ENCODE assay signal across 24 cellular contexts in the genomic region with DNA sequence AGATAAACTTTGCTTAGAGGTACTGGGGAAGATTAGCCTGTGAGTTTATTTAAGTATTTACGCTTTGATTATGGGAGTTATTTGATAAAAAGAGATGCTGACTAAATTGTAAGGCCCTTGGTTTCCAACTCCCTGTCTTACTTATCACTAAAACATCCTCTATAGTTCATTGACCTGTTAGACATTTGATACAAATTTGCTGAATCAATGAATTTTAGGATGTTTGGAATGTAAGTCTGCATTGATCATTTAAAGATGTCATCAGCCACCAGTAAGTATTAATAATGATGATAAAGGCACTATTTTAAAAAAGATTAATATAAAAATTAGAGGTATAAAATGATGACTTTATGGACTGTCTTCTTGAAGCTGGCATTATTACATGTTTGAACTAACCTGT.
DNase-seq lines count a peak whose midpoint lies in the region; ATAC-seq, FAIRE-seq and TF ChIP-seq lines count a peak whose summit lies in the region.
"Had no signal": no experiment of that assay in that cellular context is flagged by ENCODE, and none has a peak within 500 bp of the region (broad histone marks: within the 10 kb centered on the region; RNA-seq: fewer than 3 reads in every experiment).

No MANE protein-coding gene starts in this region.

- H3K27me3 ChIP-seq in GM23338 (ENCODE audit: insufficient read depth), result no peaks in the 10 kb centered on the region
- no peaks in the 10 kb centered on the region for H3K27me3 ChIP-seq in K562 (ENCODE audit: control insufficient read depth in 2 of 2, insufficient read depth in 2 of 2, low read length in 2 of 2)
- H3K27me3 ChIP-seq: BLaER1 treated with 17β-estradiol and CSF1 and Interleukin-3, amounts not matched to agents 10 nM and 100 nM had no signal

- H3K27ac ChIP-seq in A549, result no peak overlapping the region
- H3K27ac ChIP-seq in GM23338 (ENCODE audit: low read depth), result no peak overlapping the region
- H3K27ac ChIP-seq in K562 (ENCODE audit: extremely low read depth, low read depth, low read length), result no peak overlapping the region
- H3K27ac ChIP-seq: BLaER1 treated with 17β-estradiol and CSF1 and Interleukin-3, amounts not matched to agents 10 nM and 100 nM; C4-2B had no signal

- H4K20me1 ChIP-seq in GM23338 (replicated peaks; ENCODE audit: insufficient read depth) (no peaks in the 10 kb centered on the region), K562 (replicated peaks; ENCODE audit: control insufficient read depth, insufficient read depth, low read length) (no peaks in the 10 kb centered on the region)
- H4K20me1 ChIP-seq: BLaER1 treated with 17β-estradiol and CSF1 and Interleukin-3, amounts not matched to agents 10 nM and 100 nM had no signal

- H3K36me3 Mint-ChIP-seq in GM23338 (ENCODE audit: low read depth), result no peaks in the 10 kb centered on the region
- H3K36me3 Mint-ChIP-seq: CD8-positive, alpha-beta T cell had no signal

- H3K9me2 ChIP-seq in GM23338 (ENCODE audit: insufficient read depth), result no peaks in the 10 kb centered on the region

- no TSS peak for BruUV-seq in K562 (replicated peaks; lab: Mats Ljungman, UMichigan)

- 0 out of 2 replicates have a peak overlapping the region, but pooled peaks have one; percentile 5 for H3K27ac Mint-ChIP-seq in GM23338
- H3K27ac Mint-ChIP-seq: B cell; CD4-positive, alpha-beta T cell; CD8-positive, alpha-beta T cell had no signal

- H3K4me3 Mint-ChIP-seq in GM23338, result no peak overlapping the region
- H3K4me3 Mint-ChIP-seq: B cell; CD4-positive, alpha-beta T cell; CD8-positive, alpha-beta T cell had no signal

- H3K9ac ChIP-seq in K562 (ENCODE audit: insufficient read depth in 1 of 2, low read depth in 2 of 2, low read length in 2 of 2), result no peak overlapping the region
- H3K9ac ChIP-seq: BLaER1 treated with 17β-estradiol and CSF1 and Interleukin-3, amounts not matched to agents 10 nM and 100 nM had no signal

- TF ChIP-seq EP300 in A549 (IDR thresholded peaks at IDR 0.05) (no peak), K562 (IDR thresholded peaks at IDR 0.05; ENCODE audit: low read length) (no peak)

- H2AFZ ChIP-seq in GM23338, result no peak overlapping the region
- no peak overlapping the region for H2AFZ ChIP-seq in K562 (ENCODE audit: low read depth, low read length)

- no peaks in the 10 kb centered on the region for H3K79me2 ChIP-seq in GM23338 (replicated peaks; ENCODE audit: insufficient read depth)
- no peaks in the 10 kb centered on the region for H3K79me2 ChIP-seq in K562 (ENCODE audit: control insufficient read depth, insufficient read depth, low read length)

- H3K4me1 ChIP-seq in A549, result no peaks in the 10 kb centered on the region
- H3K4me1 ChIP-seq in GM23338 (ENCODE audit: insufficient read depth), result no peaks in the 10 kb centered on the region; the same call in 1 of the 2 replicates
- no peaks in the 10 kb centered on the region for H3K4me1 ChIP-seq in K562 (replicated peaks in 1 of 2; ENCODE audit: control insufficient read depth in 2 of 2, insufficient read depth in 2 of 2, low read length in 2 of 2)
- H3K4me1 ChIP-seq: Caco-2 had no signal

- CTCF ChIA-PET in A549 (lab: Yijun Ruan, JAX) (no interaction called here), K562 (lab: Yijun Ruan, JAX; ENCODE audit: low intra/inter-chr PET ratio) (no interaction called here), GM10248 (lab: Yijun Ruan, JAX) (no interaction called here)

- H3K9me1 ChIP-seq in K562 (ENCODE audit: control insufficient read depth, insufficient read depth, low read length), result no peaks in the 10 kb centered on the region

- H3K4me1 Mint-ChIP-seq in GM23338, result peaks cover 7% of the 10 kb centered on the region; the same call in 2 of the 3 replicates
- H3K4me1 Mint-ChIP-seq: B cell had no signal

- TF ChIP-seq POLR2A in A549 (IDR thresholded peaks at IDR 0.05; ENCODE audit: low read length) (no peak), K562 (conservative IDR thresholded peaks at IDR 0.05) (no peak)

- TF ChIP-seq RAD21 in A549 (conservative IDR thresholded peaks at IDR 0.05 in 1 of 2, IDR thresholded peaks at IDR 0.05 in 1 of 2) (no peak), K562 (CRISPR knock-in tag; conservative IDR thresholded peaks at IDR 0.05 in 1 of 2, IDR thresholded peaks at IDR 0.05 in 1 of 2) (no peak)

- H3K9me3 ChIP-seq in A549, result no peaks in the 10 kb centered on the region
- H3K9me3 ChIP-seq in K562 (replicated peaks; ENCODE audit: control insufficient read depth, insufficient read depth, low read depth, low read length), result no peaks in the 10 kb centered on the region
- H3K9me3 ChIP-seq: Caco-2 had no signal

- FAIRE-seq in A549 (lab: Jason Lieb, UNC), result no peak
- peak; percentile 22 for FAIRE-seq in TTC549 (lab: Jason Lieb, UNC)
- no peak for FAIRE-seq in K562 (lab: Jason Lieb, UNC)
- FAIRE-seq: A204.1, D721Med, G401.6, GM12878, GM12892, GM18507 had no signal

- H3K4me2 ChIP-seq in A549 (no peak overlapping the region), GM23338 (no peak overlapping the region), K562 (ENCODE audit: insufficient read depth, low read length) (no peak overlapping the region)
- H3K4me2 ChIP-seq: BLaER1 treated with 17β-estradiol and CSF1 and Interleukin-3, amounts not matched to agents 10 nM and 100 nM had no signal

- H3K36me3 ChIP-seq in GM23338 (ENCODE audit: insufficient read depth) (no peaks in the 10 kb centered on the region), K562 (ENCODE audit: control insufficient read depth, insufficient read depth, low read length) (no peaks in the 10 kb centered on the region)
- H3K36me3 ChIP-seq: BLaER1 treated with 17β-estradiol and CSF1 and Interleukin-3, amounts not matched to agents 10 nM and 100 nM had no signal

- POLR2A ChIA-PET in A549 (lab: Yijun Ruan, JAX) (no interaction called here), K562 (lab: Yijun Ruan, JAX) (no interaction called here), GM10248 (lab: Yijun Ruan, JAX) (no interaction called here)

- TF ChIP-seq CTCF in A549 (IDR thresholded peaks at IDR 0.05) (no peak), GM23338 (conservative IDR thresholded peaks at IDR 0.05; ENCODE audit: low read depth in 2 of 2) (no peak), K562 (IDR thresholded peaks at IDR 0.05 in 2 of 3, conservative IDR thresholded peaks at IDR 0.05 in 1 of 3; ENCODE audit: insufficient read depth in 2 of 3, low read depth in 1 of 3, low read length in 3 of 3) (no peak), GM10248 (IDR thresholded peaks at IDR 0.05; ENCODE audit: control extremely low read depth, extremely low read depth, low read depth, missing control alignments) (no peak)

- ATAC-seq in A549 (no peak), GM23338 (no peak), K562 (no peak), HG02852 (IDR thresholded peaks at IDR 0.05; ENCODE audit: unreplicated experiment) (no peak)
- ATAC-seq: CD8-positive, alpha-beta T cell; GM12878 had no signal

- intact Hi-C loops in K562 (cut with micrococcal nuclease), result no loop called here

- no peaks in the 10 kb centered on the region for H3K9me3 Mint-ChIP-seq in GM23338

- no peaks in the 10 kb centered on the region for H3F3A ChIP-seq in GM23338 (replicated peaks; ENCODE audit: low read depth)

- in situ Hi-C loops in K562 (cut with MboI), result no loop called here

- no peak overlapping the region for H3K4me3 ChIP-seq in A549
- H3K4me3 ChIP-seq in GM23338, result no peak overlapping the region
- no peak overlapping the region for H3K4me3 ChIP-seq in K562
- H3K4me3 ChIP-seq: BLaER1 treated with 17β-estradiol and CSF1 and Interleukin-3, amounts not matched to agents 10 nM and 100 nM; GM12878 had no signal

- DNase-seq in A549 (ENCODE audit: low read depth in 1 of 2, low spot score in 1 of 2) (no peak), GM23338 (ENCODE audit: low spot score) (no peak), K562 (ENCODE audit: extremely low read depth in 1 of 4, low spot score in 3 of 4) (no peak), T-helper 2 cell (no peak), GM10248 (ENCODE audit: extremely low spot score) (no peak)
- DNase-seq: 8988T; AML-193; Caco-2; Calu3; CD4-positive, alpha-beta T cell; CD8-positive, alpha-beta T cell; DMS79 treated with DMSO at 0.1 percent for 48 hours; GF-D8 had no signal

- H3K27me3 Mint-ChIP-seq in GM23338 (ENCODE audit: insufficient read depth, low read depth, poor library complexity), result no peaks in the 10 kb centered on the region
- H3K27me3 Mint-ChIP-seq: B cell; CD4-positive, alpha-beta T cell had no signal

- 39% methylated on average over 1 of the region's 1 CpG for WGBS in A549 (ENCODE audit: missing lambda C conversion rate)
- WGBS in K562 (ENCODE audit: insufficient coverage, low coverage, missing lambda C conversion rate), result 4% methylated on average over 1 of the region's 1 CpG

TF ChIP-seq in A549, 52 proteins besides CTCF, POLR2A, EP300 and RAD21:
- TF ChIP-seq, protein P1, sequence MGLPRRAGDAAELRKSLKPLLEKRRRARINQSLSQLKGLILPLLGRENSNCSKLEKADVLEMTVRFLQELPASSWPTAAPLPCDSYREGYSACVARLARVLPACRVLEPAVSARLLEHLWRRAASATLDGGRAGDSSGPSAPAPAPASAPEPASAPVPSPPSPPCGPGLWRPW (IDR thresholded peaks at IDR 0.05), result no peak
- TF ChIP-seq MAFK (IDR thresholded peaks at IDR 0.05; ENCODE audit: partially characterized antibody), result peak; percentile 52

TF ChIP-seq in GM23338, 12 proteins besides CTCF, POLR2A, EP300 and RAD21 (continues in another document):
- no peak for TF ChIP-seq ZNF331 (CRISPR knock-in tag; IDR thresholded peaks at IDR 0.05; ENCODE audit: low read depth)
- TF ChIP-seq JUNB (IDR thresholded peaks at IDR 0.05; ENCODE audit: unreplicated experiment), result no peak

TF ChIP-seq in K562, 482 proteins besides CTCF, POLR2A, EP300 and RAD21 (continues in another document):
- no peak for TF ChIP-seq ZNF217 (CRISPR knock-in tag; IDR thresholded peaks at IDR 0.05)
- TF ChIP-seq C11orf30 (IDR thresholded peaks at IDR 0.05; ENCODE audit: low read depth), result peak; percentile 34; the same call in 1 of the 2 replicates
- TF ChIP-seq, protein P2, sequence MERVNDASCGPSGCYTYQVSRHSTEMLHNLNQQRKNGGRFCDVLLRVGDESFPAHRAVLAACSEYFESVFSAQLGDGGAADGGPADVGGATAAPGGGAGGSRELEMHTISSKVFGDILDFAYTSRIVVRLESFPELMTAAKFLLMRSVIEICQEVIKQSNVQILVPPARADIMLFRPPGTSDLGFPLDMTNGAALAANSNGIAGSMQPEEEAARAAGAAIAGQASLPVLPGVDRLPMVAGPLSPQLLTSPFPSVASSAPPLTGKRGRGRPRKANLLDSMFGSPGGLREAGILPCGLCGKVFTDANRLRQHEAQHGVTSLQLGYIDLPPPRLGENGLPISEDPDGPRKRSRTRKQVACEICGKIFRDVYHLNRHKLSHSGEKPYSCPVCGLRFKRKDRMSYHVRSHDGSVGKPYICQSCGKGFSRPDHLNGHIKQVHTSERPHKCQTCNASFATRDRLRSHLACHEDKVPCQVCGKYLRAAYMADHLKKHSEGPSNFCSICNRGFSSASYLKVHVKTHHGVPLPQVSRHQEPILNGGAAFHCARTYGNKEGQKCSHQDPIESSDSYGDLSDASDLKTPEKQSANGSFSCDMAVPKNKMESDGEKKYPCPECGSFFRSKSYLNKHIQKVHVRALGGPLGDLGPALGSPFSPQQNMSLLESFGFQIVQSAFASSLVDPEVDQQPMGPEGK (CRISPR knock-in tag; IDR thresholded peaks at IDR 0.05; ENCODE audit: borderline replicate concordance), result no peak
- TF ChIP-seq ZNF316 (IDR thresholded peaks at IDR 0.05), result peak; percentile 41; the same call in 1 of the 2 replicates
- no peak for TF ChIP-seq TCF7 (IDR thresholded peaks at IDR 0.05; ENCODE audit: borderline replicate concordance)
- no peak for TF ChIP-seq ZNF668 (CRISPR knock-in tag; IDR thresholded peaks at IDR 0.05)
